31 cellular contexts compared by ENCODE assay signal in the genomic region with DNA sequence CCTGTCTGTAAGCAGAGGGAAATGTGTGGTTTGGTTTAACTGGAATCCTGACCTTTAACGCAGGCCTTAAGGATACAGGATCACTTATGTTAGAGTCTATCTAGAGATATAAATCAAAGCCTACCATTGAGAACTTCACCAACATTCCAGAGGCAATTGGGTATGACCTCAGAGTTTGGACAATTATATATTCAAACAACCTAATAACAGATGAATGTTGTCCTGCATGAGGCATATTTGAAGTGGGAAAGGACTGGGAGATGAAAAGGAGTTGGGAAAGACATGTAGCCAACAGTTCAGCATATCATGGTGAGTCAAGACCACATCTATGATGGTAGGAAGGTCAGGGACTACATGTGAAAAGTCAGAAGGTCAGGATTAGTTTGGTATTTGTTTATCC.
DNase-seq lines count a peak whose midpoint lies in the region; ATAC-seq, FAIRE-seq and TF ChIP-seq lines count a peak whose summit lies in the region.
"Had no signal": no experiment of that assay in that cellular context is flagged by ENCODE, and none has a peak within 500 bp of the region (broad histone marks: within the 10 kb centered on the region; RNA-seq: fewer than 3 reads in every experiment).

No MANE protein-coding gene starts in this region.

- CTCF ChIA-PET in HepG2 (lab: Yijun Ruan, JAX; ENCODE audit: low intra/inter-chr PET ratio, low total read pairs) = no interaction called here

- DNase-seq in HepG2 (ENCODE audit: low spot score) (peak; percentile 83), right lobe of liver (no peak), astrocyte of the cerebellum (ENCODE audit: low read depth) (peak; percentile 15), fibroblast of peridontal ligament (ENCODE audit: extremely low read depth) (peak; percentile 29), GM13976 (ENCODE audit: low spot score) (no peak), SIG-M5 treated with dmso at 0.1 percent for 504 hours (lab: John Stamatoyannopoulos, UW; ENCODE audit: unreplicated experiment) (no peak)
- DNase-seq: activated CD4-positive, alpha-beta T cell treated with anti-CD3 and anti-CD28 coated beads, Interleukin-2, amount 50 U/mL, for 1 hour; activated CD4-positive, CD25-positive, alpha-beta regulatory T cell; activated effector memory CD4-positive, alpha-beta T cell treated with anti-CD3 and anti-CD28 coated beads, Interleukin-2, amount 50 U/mL, for 16 hours; activated naive CD8-positive, alpha-beta T cell treated with anti-CD3 and anti-CD28 coated beads, Interleukin-2, amount 10 ng/mL, durations not matched to agents 7 days and 5 days; activated T-cell treated with anti-CD3 and anti-CD28 coated beads, Interleukin-2, amount 50 U/mL, for 1 hour; Calu3; Karpas-422; left ventricle myocardium superior; MV-4-11; NCI-H146; NCI-H446; NCI-H774; right cardiac atrium; spleen; stimulated activated CD4-positive, alpha-beta T cell treated with anti-CD3 and anti-CD28 coated beads, Interleukin-2, amount 100 ng/mL, for 24 hours; stimulated activated naive CD8-positive, alpha-beta T cell treated with anti-CD3 and anti-CD28 coated beads, Interleukin-15, Interleukin-2, amounts not matched to agents 100 U/mL and 50 U/mL, for 24 hours; thyroid gland had no signal

- TF ChIP-seq POLR2A in HepG2 (IDR thresholded peaks at IDR 0.05; ENCODE audit: insufficient read depth in 1 of 2, low read depth in 2 of 2, low read length in 2 of 2) = no peak
- TF ChIP-seq POLR2A in right lobe of liver (IDR thresholded peaks at IDR 0.05) = no peak

- H3K27ac ChIP-seq in HepG2 (ENCODE audit: extremely low read length, insufficient read depth, low read length) (peak overlapping the region; percentile 88), right lobe of liver (no peak overlapping the region), temporal lobe (ENCODE audit: low read depth, low read length) (peak overlapping the region; percentile 21)
- H3K27ac ChIP-seq: ascending aorta, esophagus muscularis mucosa, RWPE1, spleen, thyroid gland had no signal

- H3K9ac ChIP-seq in HepG2 (ENCODE audit: insufficient read depth, low read depth, low read length) = peak overlapping the region; percentile 82

- H2AFZ ChIP-seq in HepG2 (ENCODE audit: low read length) = no peak overlapping the region

- 86% methylated on average over 1 of the region's 1 CpG for WGBS in HepG2 (ENCODE audit: low lambda C conversion rate)
- WGBS in right lobe of liver (ENCODE audit: insufficient coverage, low coverage, low lambda C conversion rate, missing lambda C conversion rate) = 100% methylated on average over 1 of the region's 1 CpG

- H3K27me3 ChIP-seq in HepG2 (ENCODE audit: control insufficient read depth in 1 of 2, insufficient read depth in 2 of 2, low read length in 2 of 2) (no peaks in the 10 kb centered on the region), right lobe of liver (no peaks in the 10 kb centered on the region)
- H3K27me3 ChIP-seq: ascending aorta, esophagus muscularis mucosa, spleen, thyroid gland had no signal

- TF ChIP-seq EP300 in HepG2 (IDR thresholded peaks at IDR 0.05; ENCODE audit: low read depth in 2 of 2, low read length in 2 of 2) (peak in 1 of 2 experiments; percentile 56; a peak in 2 of 4 replicates), HepG2 (CRISPR knock-in tag; IDR thresholded peaks at IDR 0.05; ENCODE audit: borderline replicate concordance) (no peak)

- no peak for TF ChIP-seq RAD21 in HepG2 (CRISPR knock-in tag; IDR thresholded peaks at IDR 0.05)

- H3K9me3 ChIP-seq in HepG2 (ENCODE audit: low read length) (no peaks in the 10 kb centered on the region), right lobe of liver (no peaks in the 10 kb centered on the region)
- H3K9me3 ChIP-seq: ascending aorta, esophagus muscularis mucosa, spleen, thyroid gland had no signal

- H3K4me3 ChIP-seq in HepG2 (replicated peaks in 1 of 3; ENCODE audit: insufficient read depth in 1 of 3, low read depth in 2 of 3, low read length in 3 of 3) (no peak overlapping the region), right lobe of liver (no peak overlapping the region), astrocyte of the cerebellum (ENCODE audit: low read depth, low read length) (no peak overlapping the region)
- H3K4me3 ChIP-seq: ascending aorta, esophagus muscularis mucosa, spleen, thyroid gland had no signal

- in situ Hi-C loops in HepG2 (cut with HindIII; ENCODE audit: extremely low pct_ligation_motif_present, low pct_unique_long_range_greater_than_20kb) (no loop called here), astrocyte of the cerebellum (cut with HindIII; ENCODE audit: low sequenced_read_pairs) (no loop called here), GM13976 (cut with MboI; ENCODE audit: low sequenced_read_pairs, unreplicated experiment) (no loop called here)

- intact Hi-C loops in HepG2 (cut with micrococcal nuclease; ENCODE audit: unreplicated experiment) = loop anchor here (1.0 to 5.0 kb wide), 2 partner anchors 13 to 275 kb away; partner anchors contain the start of genes DOCK4 and ZNF277
- intact Hi-C loops in right lobe of liver (cut with DNase I) = no loop called here

- peaks cover 44% of the 10 kb centered on the region for H3K4me1 ChIP-seq in HepG2 (ENCODE audit: insufficient read depth, low read length)
- H3K4me1 ChIP-seq in right lobe of liver = no peaks in the 10 kb centered on the region
- H3K4me1 ChIP-seq: ascending aorta, spleen, thyroid gland had no signal

- TF ChIP-seq CTCF in HepG2 (CRISPR knock-in tag; IDR thresholded peaks at IDR 0.05) (no peak), right lobe of liver (IDR thresholded peaks at IDR 0.05) (no peak), astrocyte of the cerebellum (IDR thresholded peaks at IDR 0.05; ENCODE audit: low read depth, low read length, missing control alignments) (no peak), GM13976 (IDR thresholded peaks at IDR 0.05; ENCODE audit: borderline replicate concordance, control extremely low read depth, extremely low read depth, insufficient read depth, missing control alignments) (no peak)

- no peak overlapping the region for H3K4me2 ChIP-seq in HepG2 (ENCODE audit: low read depth, low read length)

- no peak for FAIRE-seq in HepG2 (lab: Jason Lieb, UNC)
- FAIRE-seq: A204.1, GM18507, H1 had no signal

- H3K79me2 ChIP-seq in HepG2 (ENCODE audit: insufficient read depth, low read length) = no peaks in the 10 kb centered on the region

- no peaks in the 10 kb centered on the region for H4K20me1 ChIP-seq in HepG2 (ENCODE audit: insufficient read depth, low read length)

- H3K36me3 ChIP-seq in HepG2 (replicated peaks in 1 of 2; ENCODE audit: control insufficient read depth in 1 of 2, insufficient read depth in 2 of 2, low read length in 2 of 2) (peaks cover 0 to 14% of the 10 kb centered on the region in 2 experiments; a peak in 2 of 5 replicates), right lobe of liver (peaks cover 0 to 9% (median 0%) of the 10 kb centered on the region in 4 donors)
- H3K36me3 ChIP-seq: spleen, thyroid gland had no signal

- BruUV-seq in HepG2 (replicated peaks; lab: Mats Ljungman, UMichigan) = no TSS peak

- POLR2A ChIA-PET in HepG2 (lab: Yijun Ruan, JAX) = interaction anchor here (2.5 kb wide), 1 partner anchor 11 kb away, joined by 14 read pairs; no protein-coding TSS in a partner anchor

- ATAC-seq in HepG2 = peak; percentile 16
- no peak for ATAC-seq in right lobe of liver
- ATAC-seq in GM19395 (IDR thresholded peaks at IDR 0.05; ENCODE audit: unreplicated experiment) = no peak
- ATAC-seq: stimulated activated naive CD8-positive, alpha-beta T cell treated with anti-CD3 and anti-CD28 coated beads, Interleukin-15, Interleukin-2, amounts not matched to agents 100 U/mL and 50 U/mL, for 24 hours had no signal

TF ChIP-seq in HepG2, 621 proteins besides CTCF, POLR2A, EP300 and RAD21:
- TF ChIP-seq FOSL2 (CRISPR knock-in tag; IDR thresholded peaks at IDR 0.05) (peak; percentile 66), RARA (CRISPR knock-in tag; IDR thresholded peaks at IDR 0.05) (peak; percentile 45; the same call in 1 of the 2 replicates), TBX3 (IDR thresholded peaks at IDR 0.05; ENCODE audit: borderline replicate concordance) (peak; percentile 40; the same call in 1 of the 2 replicates), CENPX (CRISPR knock-in tag; IDR thresholded peaks at IDR 0.05) (no peak), TCF7 (IDR thresholded peaks at IDR 0.05; ENCODE audit: low read depth) (peak; percentile 50; the same call in 1 of the 2 replicates), NR2F1 (CRISPR knock-in tag; IDR thresholded peaks at IDR 0.05) (peak in 1 of 2 experiments; percentile 83; a peak in 2 of 4 replicates), HMG20A (CRISPR knock-in tag; IDR thresholded peaks at IDR 0.05; ENCODE audit: borderline replicate concordance) (peak; percentile 67; the same call in 1 of the 2 replicates), SAP130 (CRISPR knock-in tag; IDR thresholded peaks at IDR 0.05; ENCODE audit: low read depth) (peak; percentile 15; the same call in 1 of the 2 replicates), MIXL1 (CRISPR knock-in tag; IDR thresholded peaks at IDR 0.05) (no peak)

Comparison
In these comparisons a context has a peak if more than half of its experiments do, and no peak if none do; other contexts are left out.
1. DNase-seq: peak in HepG2 (single experiment), astrocyte of the cerebellum (single experiment) and fibroblast of peridontal ligament (single experiment); none in right lobe of liver (0 of 3), GM13976 (single experiment) and SIG-M5 treated with dmso at 0.1 percent for 504 hours (single experiment).
2. H3K27ac ChIP-seq: peak in HepG2 (single experiment) and temporal lobe (single experiment); none in right lobe of liver (0 of 3).